Comparison of ENCODE assay signal across 12 cellular contexts in genomic region chr2:86254576-86255538, GRCh38. TPM values are rescaled to one million over a fixed set of nuclear protein-coding genes. Genes with fewer than 3 reads are reported as not detected.
DNase-seq lines count a peak whose midpoint lies in the region; ATAC-seq, FAIRE-seq and TF ChIP-seq lines count a peak whose summit lies in the region.
"Had no signal": no experiment of that assay in that cellular context is flagged by ENCODE, and none has a peak within 500 bp of the region (broad histone marks: within the 10 kb centered on the region; RNA-seq: fewer than 3 reads in every experiment).

No MANE protein-coding gene starts in this region.

- H3K36me3 ChIP-seq in MG63 (no peaks in the 10 kb centered on the region), left ventricle myocardium inferior (no peaks in the 10 kb centered on the region), small intestine (ENCODE audit: control insufficient read depth in 2 of 2, insufficient read depth in 2 of 2, low read length in 2 of 2) (no peaks in the 10 kb centered on the region), spleen (no peaks in the 10 kb centered on the region)

- H3K27ac ChIP-seq in VCaP (peak overlapping the region; percentile 74), left ventricle myocardium inferior (replicated peaks) (peak overlapping the region; percentile 79), small intestine (ENCODE audit: low read depth in 1 of 2, low read length in 1 of 2) (no peak overlapping the region), spleen (no peak overlapping the region)

- TF ChIP-seq CTCF in VCaP (conservative IDR thresholded peaks at IDR 0.05) (no peak), left ventricle myocardium inferior (IDR thresholded peaks at IDR 0.05; ENCODE audit: borderline replicate concordance) (peak; percentile 18), spleen (IDR thresholded peaks at IDR 0.05 in 8 of 11, conservative IDR thresholded peaks at IDR 0.05 in 3 of 11) (no peak)

- H3K4me1 ChIP-seq in left ventricle myocardium inferior (peaks cover 51% of the 10 kb centered on the region), small intestine (ENCODE audit: control insufficient read depth in 2 of 2, insufficient read depth in 1 of 2, low read depth in 1 of 2, low read length in 1 of 2) (no peaks in the 10 kb centered on the region), spleen (no peaks in the 10 kb centered on the region)

- no peak for ATAC-seq in GM18502 (IDR thresholded peaks at IDR 0.05; ENCODE audit: poor library complexity, unreplicated experiment)

- H3K4me3 ChIP-seq in MG63 (no peak overlapping the region), left ventricle myocardium inferior (no peak overlapping the region), small intestine (ENCODE audit: low read depth in 1 of 2, low read length in 2 of 2) (no peak overlapping the region), spleen (no peak overlapping the region)

- no peak for TF ChIP-seq POLR2A in spleen (IDR thresholded peaks at IDR 0.05)

- intact Hi-C loops in left ventricle myocardium inferior (cut with micrococcal nuclease) (no loop called here), spleen (cut with DNase I; ENCODE audit: low total_unique reads) (no loop called here)

- H3K27me3 ChIP-seq in MG63 = no peaks in the 10 kb centered on the region
- no peaks in the 10 kb centered on the region for H3K27me3 ChIP-seq in left ventricle myocardium inferior (ENCODE audit: low read depth)
- H3K27me3 ChIP-seq in small intestine (ENCODE audit: control insufficient read depth in 2 of 2, insufficient read depth in 2 of 2, low read length in 2 of 2) = no peaks in the 10 kb centered on the region
- peaks cover 0 to 6% (median 0%) of the 10 kb centered on the region in 7 donors for H3K27me3 ChIP-seq in spleen (replicated peaks in 1 of 7)

- DNase-seq in MG63 (peak; percentile 42), left ventricle myocardium inferior (peak; percentile 64), small intestine (peak; percentile 51), spleen (no peak), NOMO-1 treated with DMSO at 0.1 percent for 48 hours (lab: John Stamatoyannopoulos, UW; ENCODE audit: unreplicated experiment) (no peak), HuH-7.5 (ENCODE audit: low spot score) (no peak)
- DNase-seq: activated CD4-positive, CD25-positive, alpha-beta regulatory T cell; mesenchymal stem cell; NCI-H1105 had no signal

- no peak for FAIRE-seq in small intestine (lab: Jason Lieb, UNC)
- FAIRE-seq: colon had no signal

- 29 to 53% (median 36%) methylated on average over 8 of the region's 8 CpGs for WGBS in small intestine, 3 donors
- 71 to 85% (median 77%) methylated on average over 8 of the region's 8 CpGs for WGBS in spleen, 5 donors

- H3K9me3 ChIP-seq in MG63 (no peaks in the 10 kb centered on the region), left ventricle myocardium inferior (replicated peaks) (no peaks in the 10 kb centered on the region), small intestine (ENCODE audit: control insufficient read depth, low read depth) (no peaks in the 10 kb centered on the region), spleen (no peaks in the 10 kb centered on the region)

RNA-seq across cellular contexts. Expression of gene MRPL35, which starts 55.6 kb away (rescaled TPM):
- total RNA-seq in MG63 (2014; rRNA removed; shearing (Covaris generic); ENCODE audit: low replicate concordance) = 75.5 and 77.0 TPM in 2 replicates
- 111 TPM for total RNA-seq in left ventricle myocardium inferior
- 10 to 100 TPM; 65.4 to 78.5 (median 78.5) TPM for polyA plus RNA-seq in small intestine
- total RNA-seq in spleen = 10 to 100 TPM; 16.4 to 42.5 (median 23.6) TPM
- polyA plus RNA-seq in spleen = 10 to 100 TPM; 24.5 to 36.6 (median 34.5) TPM

RNA-seq across cellular contexts. Expression of gene IMMT, which starts 59.6 kb away (rescaled TPM):
- 54.4 and 57.5 TPM in 2 replicates for total RNA-seq in MG63 (2014; rRNA removed; shearing (Covaris generic); ENCODE audit: low replicate concordance)
- total RNA-seq in left ventricle myocardium inferior (288 TPM), spleen (10 to 100 TPM; 50.4 to 80.9 (median 72.2) TPM)
- polyA plus RNA-seq in small intestine (10 to 100 TPM; 69.2 to 82.1 (median 71.2) TPM), spleen (10 to 100 TPM; 30.7 to 43.4 (median 35.1) TPM)

Comparison
In these comparisons a context has a peak if more than half of its experiments do, and no peak if none do; other contexts are left out.
1. DNase-seq: peak in MG63 (single experiment), left ventricle myocardium inferior (single experiment) and small intestine (single experiment); none in spleen (single experiment), NOMO-1 treated with DMSO at 0.1 percent for 48 hours (single experiment) and HuH-7.5 (single experiment).
2. H3K27ac ChIP-seq: peak in VCaP (single experiment) and left ventricle myocardium inferior (single experiment); none in small intestine (0 of 2) and spleen (0 of 8).